In the genomic region with DNA sequence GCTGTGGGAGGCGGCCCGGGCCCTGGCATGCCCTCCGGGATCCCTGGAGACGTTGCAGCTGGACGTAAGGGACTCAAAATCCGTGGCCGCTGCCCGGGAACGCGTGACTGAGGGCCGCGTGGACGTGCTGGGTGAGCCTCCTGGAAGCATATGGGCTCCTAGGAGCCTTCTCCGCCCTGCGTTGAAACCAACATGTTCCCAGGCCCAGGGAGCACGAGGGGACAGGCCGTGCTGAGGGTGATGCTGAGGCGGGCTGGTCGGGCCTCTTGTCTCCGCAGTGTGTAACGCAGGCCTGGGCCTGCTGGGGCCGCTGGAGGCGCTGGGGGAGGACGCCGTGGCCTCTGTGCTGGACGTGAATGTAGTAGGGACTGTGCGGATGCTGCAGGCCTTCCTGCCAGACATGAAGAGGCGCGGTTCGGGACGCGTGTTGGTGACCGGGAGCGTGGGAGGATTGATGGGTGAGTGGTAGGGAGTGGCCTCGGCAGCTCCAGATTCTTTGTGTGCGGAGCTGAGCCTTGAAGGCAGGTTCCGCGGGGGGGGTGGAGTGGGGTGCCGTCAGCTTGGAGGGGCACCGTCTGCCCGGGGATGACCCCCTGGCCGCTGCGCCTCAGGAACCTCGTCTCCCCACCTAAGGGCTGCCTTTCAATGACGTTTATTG, we compare ENCODE assay signal across 8 cellular contexts. TPM values are rescaled to one million over a fixed set of nuclear protein-coding genes. Genes with fewer than 3 reads are reported as not detected.
DNase-seq lines count a peak whose midpoint lies in the region; ATAC-seq, FAIRE-seq and TF ChIP-seq lines count a peak whose summit lies in the region.

No MANE protein-coding gene starts in this region.

- H3K36me3 Mint-ChIP-seq in effector memory CD8-positive, alpha-beta T cell (ENCODE audit: insufficient read depth) = no peaks in the 10 kb centered on the region
- no peaks in the 10 kb centered on the region for H3K36me3 Mint-ChIP-seq in neural crest cell (ENCODE audit: low read depth)

- no peaks in the 10 kb centered on the region for H3K9me2 ChIP-seq in Karpas-422 (replicated peaks; ENCODE audit: insufficient read depth, low read length)

- H3K4me3 ChIP-seq in Karpas-422 (ENCODE audit: low read length) = peak overlapping the region; percentile 83; the same call in 1 of the 2 replicates

- peak overlapping the region; percentile 91 to 93 for H3K27ac Mint-ChIP-seq in effector memory CD8-positive, alpha-beta T cell
- no peak overlapping the region for H3K27ac Mint-ChIP-seq in neural crest cell (ENCODE audit: unreplicated experiment)

- peaks cover 25 to 31% of the 10 kb centered on the region in 2 donors for H3K4me1 Mint-ChIP-seq in effector memory CD8-positive, alpha-beta T cell (ENCODE audit: low read depth in 2 of 2)
- H3K4me1 Mint-ChIP-seq in neural crest cell = peaks cover 29% of the 10 kb centered on the region

- no peak for ATAC-seq in effector memory CD8-positive, alpha-beta T cell (replicated peaks)
- no peak for ATAC-seq in GM21390 (IDR thresholded peaks at IDR 0.05; ENCODE audit: unreplicated experiment)

- TF ChIP-seq CTCF in C4-2B (conservative IDR thresholded peaks at IDR 0.05) = no peak
- no peak for TF ChIP-seq CTCF in neural crest cell (conservative IDR thresholded peaks at IDR 0.05)

- H3K9ac ChIP-seq in Karpas-422 (ENCODE audit: low read length) = no peak overlapping the region

- no peak for FAIRE-seq in H54 (lab: Jason Lieb, UNC)

- H3K27me3 ChIP-seq in Karpas-422 (ENCODE audit: low read length) = no peaks in the 10 kb centered on the region

- peak overlapping the region; percentile 89 for H3K4me2 ChIP-seq in Karpas-422 (ENCODE audit: low read depth, low read length, poor library complexity, severe bottlenecking)

- H2AFZ ChIP-seq in Karpas-422 (ENCODE audit: low read length) = no peak overlapping the region

- peaks cover 7% of the 10 kb centered on the region for H3K79me2 ChIP-seq in Karpas-422 (ENCODE audit: low read length)

- DNase-seq in Karpas-422 (no peak), neural crest cell (ENCODE audit: low read depth, low spot score) (no peak), NCI-H345 (lab: John Stamatoyannopoulos, UW) (no peak), HUDEP-2 (lab: John Stamatoyannopoulos, UW; ENCODE audit: unreplicated experiment in 76 of 76) (no peak), H54 (ENCODE audit: insufficient read length, low spot score) (no peak)
- no peak for DNase-seq in effector memory CD8-positive, alpha-beta T cell

- H3K36me3 ChIP-seq in Karpas-422 (ENCODE audit: insufficient read depth, low read length) = no peaks in the 10 kb centered on the region

- H3K27ac ChIP-seq in C4-2B (peak overlapping the region; percentile 95), Karpas-422 (ENCODE audit: low read length) (no peak overlapping the region)

- H3K9me3 Mint-ChIP-seq in effector memory CD8-positive, alpha-beta T cell = no peaks in the 10 kb centered on the region
- H3K9me3 Mint-ChIP-seq in neural crest cell = no peaks in the 10 kb centered on the region

- no peak for TF ChIP-seq POLR2A in H54 (IDR thresholded peaks at IDR 0.05; ENCODE audit: low read depth, low read length)

- no peaks in the 10 kb centered on the region for H3K9me3 ChIP-seq in Karpas-422 (ENCODE audit: low read length)

- no peaks in the 10 kb centered on the region for H3K27me3 Mint-ChIP-seq in effector memory CD8-positive, alpha-beta T cell
- H3K27me3 Mint-ChIP-seq in neural crest cell (ENCODE audit: low read depth) = peaks cover 2% of the 10 kb centered on the region

- H3K4me1 ChIP-seq in Karpas-422 (ENCODE audit: low read length) = peaks cover 32% of the 10 kb centered on the region

- peak overlapping the region; percentile 89 to 91 for H3K4me3 Mint-ChIP-seq in effector memory CD8-positive, alpha-beta T cell
- peak overlapping the region; percentile 92 for H3K4me3 Mint-ChIP-seq in neural crest cell

- no peaks in the 10 kb centered on the region for H4K20me1 ChIP-seq in Karpas-422 (ENCODE audit: insufficient read depth, low read depth, low read length)

RNA-seq across cellular contexts. Expression of a gene that starts 0.6 kb away (rescaled TPM):
- 0.22 and 1.3 TPM in 2 replicates for total RNA-seq in Karpas-422 (2014; rRNA removed; shearing (Covaris generic); ENCODE audit: low replicate concordance)
- total RNA-seq in neural crest cell = 1.2 and 1.9 TPM in 2 replicates

RNA-seq across cellular contexts. Expression of a gene that starts 8.7 kb away (rescaled TPM):
- 46.7 and 56.2 TPM in 2 replicates for total RNA-seq in Karpas-422 (2014; rRNA removed; shearing (Covaris generic); ENCODE audit: low replicate concordance)
- 58.3 and 59.6 TPM in 2 replicates for total RNA-seq in neural crest cell

RNA-seq across cellular contexts. Expression of a gene that starts 13.6 kb away (rescaled TPM):
- 33.0 and 42.4 TPM in 2 replicates for total RNA-seq in Karpas-422 (2014; rRNA removed; shearing (Covaris generic); ENCODE audit: low replicate concordance)
- 38.6 and 41.1 TPM in 2 replicates for total RNA-seq in neural crest cell

RNA-seq across cellular contexts. Expression of a gene that starts 17.2 kb away (rescaled TPM):
- 40.0 and 71.8 TPM in 2 replicates for total RNA-seq in Karpas-422 (2014; rRNA removed; shearing (Covaris generic); ENCODE audit: low replicate concordance)
- 20.5 and 21.2 TPM in 2 replicates for total RNA-seq in neural crest cell

RNA-seq across cellular contexts. Expression of a gene that starts 24.2 kb away (rescaled TPM):
- 5.3 and 7.9 TPM in 2 replicates for total RNA-seq in Karpas-422 (2014; rRNA removed; shearing (Covaris generic); ENCODE audit: low replicate concordance)
- total RNA-seq in neural crest cell = 44.6 and 47.8 TPM in 2 replicates
